ENCODE assay signal across 26 cellular contexts in genomic region chr4:151931563-151931962, GRCh38.
DNase-seq lines count a peak whose midpoint lies in the region; ATAC-seq and TF ChIP-seq lines count a peak whose summit lies in the region.
"Had no signal": no experiment of that assay in that cellular context is flagged by ENCODE, and none has a peak within 500 bp of the region (broad histone marks: within the 10 kb centered on the region; RNA-seq: fewer than 3 reads in every experiment).

No MANE protein-coding gene starts in this region.

- intact Hi-C loops in Right ventricle myocardium superior (cut with DNase I), result no loop called here

- DNase-seq in Caki2 (ENCODE audit: low read depth) (peak; percentile 18), ELF-1 (ENCODE audit: low read depth, low spot score) (peak; percentile 50), NCI-H146 treated with DMSO at 0.1 percent for 48 hours (lab: John Stamatoyannopoulos, UW; ENCODE audit: unreplicated experiment) (peak; percentile 89), RPMI8226 (peak; percentile 7), midbrain (lab: John Stamatoyannopoulos, UW) (no peak), Right ventricle myocardium superior (no peak)
- DNase-seq: activated CD4-positive, alpha-beta T cell treated with anti-CD3 and anti-CD28 coated beads for 48 hours; activated effector memory CD4-positive, alpha-beta T cell treated with anti-CD3 and anti-CD28 coated beads, Interleukin-2, amount 50 U/mL, for 16 hours; dorsolateral prefrontal cortex; foreskin melanocyte; heart right ventricle; Karpas-422; kidney; naive thymus-derived CD4-positive, alpha-beta T cell; NCI-H2081 treated with DMSO at 0.1 percent for 48 hours; NCI-H774; posterior cingulate gyrus; right cardiac atrium; SJCRH30; stimulated activated CD4-positive, alpha-beta T cell treated with anti-CD3 and anti-CD28 coated beads, Interleukin-1b, Interleukin-23, amount 100 ng/mL, for 48 hours; stimulated activated naive CD8-positive, alpha-beta T cell treated with anti-CD3 and anti-CD28 coated beads, Interleukin-15, Interleukin-2, amounts not matched to agents 100 U/mL and 50 U/mL, for 24 hours; T1000; WERI-Rb-1 had no signal

- ATAC-seq in GM21529 (IDR thresholded peaks at IDR 0.05; ENCODE audit: unreplicated experiment) (no peak), SK-N-SH treated with all-trans-retinoic acid at 6 μM for 48 hours (no peak), Right ventricle myocardium superior (ENCODE audit: poor library complexity) (no peak)
- ATAC-seq: GM12878; heart right ventricle; naive thymus-derived CD4-positive, alpha-beta T cell; right cardiac atrium; stimulated activated naive CD8-positive, alpha-beta T cell treated with anti-CD3 and anti-CD28 coated beads, Interleukin-15, Interleukin-2, amounts not matched to agents 100 U/mL and 50 U/mL, for 24 hours had no signal

- in situ Hi-C loops in Caki2 (cut with HindIII; ENCODE audit: low pct_unique_long_range_greater_than_20kb, low sequenced_read_pairs), result no loop called here

TF ChIP-seq in SK-N-SH treated with all-trans-retinoic acid at 6 μM for 48 hours, 23 proteins besides CTCF, POLR2A, EP300 and RAD21:
- TF ChIP-seq ZFP3 (CRISPR knock-in tag; IDR thresholded peaks at IDR 0.05) (no peak), RARB (CRISPR knock-in tag; IDR thresholded peaks at IDR 0.05) (no peak), GLIS3 (CRISPR knock-in tag; IDR thresholded peaks at IDR 0.05) (no peak), CSRNP3 (CRISPR knock-in tag; IDR thresholded peaks at IDR 0.05) (no peak), ARNTL (CRISPR knock-in tag; IDR thresholded peaks at IDR 0.05; ENCODE audit: borderline replicate concordance, low read depth) (no peak), ZNF565 (CRISPR knock-in tag; conservative IDR thresholded peaks at IDR 0.05; ENCODE audit: low read depth) (no peak)

Comparison
In these comparisons a context has a peak if more than half of its experiments do, and no peak if none do; other contexts are left out.
1. DNase-seq: peak in Caki2 (single experiment), ELF-1 (single experiment), NCI-H146 treated with DMSO at 0.1 percent for 48 hours (single experiment) and RPMI8226 (single experiment); none in midbrain (single experiment) and Right ventricle myocardium superior (single experiment).